1 cellular context compared by ENCODE assay signal in the genomic region with DNA sequence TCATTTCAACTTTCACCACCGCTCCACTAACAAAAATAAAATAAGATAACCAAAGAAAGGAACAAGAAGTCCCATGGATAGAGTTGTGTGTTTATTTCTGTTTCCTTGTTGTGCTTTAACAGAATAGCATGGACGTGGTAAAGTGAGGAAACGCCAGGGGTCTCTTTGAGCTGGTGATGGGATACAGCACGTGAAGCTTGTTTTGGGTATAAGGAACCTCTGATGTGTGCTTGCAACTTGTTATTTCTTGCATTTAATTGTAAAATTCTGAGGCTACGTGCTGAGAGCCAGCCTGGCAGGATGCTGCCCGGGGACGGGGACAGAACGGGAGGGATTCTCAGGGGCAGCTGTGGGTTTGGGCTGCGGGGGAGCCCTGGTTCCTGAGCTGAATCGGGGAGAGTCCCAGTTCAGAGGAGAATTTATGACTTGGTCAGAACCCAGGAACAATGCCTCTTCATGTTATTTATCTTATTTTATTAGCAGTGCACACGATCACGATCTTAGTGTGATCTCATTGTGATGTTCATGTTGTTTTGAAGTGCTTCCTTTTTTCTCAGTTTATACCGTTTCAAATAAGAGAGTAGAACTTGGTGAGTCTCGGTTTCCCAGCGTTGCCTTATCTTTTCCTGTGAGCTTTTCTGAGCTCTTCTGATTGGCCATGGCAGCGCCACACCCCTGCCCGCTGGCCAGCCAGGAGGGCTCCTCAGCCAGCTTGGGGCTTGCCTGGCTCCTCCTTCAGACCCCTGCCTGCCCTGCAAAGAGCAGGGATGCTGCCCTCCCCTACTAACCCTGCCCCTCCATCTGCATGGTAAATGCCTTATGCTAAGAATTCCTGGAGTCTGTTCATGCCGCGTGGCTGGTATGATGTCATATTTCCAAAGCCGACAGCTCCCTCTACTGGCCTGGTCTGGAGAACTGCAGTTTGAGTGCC.
TF ChIP-seq lines count a peak whose summit lies in the region.

No MANE protein-coding gene starts in this region.

TF ChIP-seq in GM23338, 12 proteins besides CTCF, POLR2A, EP300 and RAD21 (continued from another document):
- TF ChIP-seq, protein P1, sequence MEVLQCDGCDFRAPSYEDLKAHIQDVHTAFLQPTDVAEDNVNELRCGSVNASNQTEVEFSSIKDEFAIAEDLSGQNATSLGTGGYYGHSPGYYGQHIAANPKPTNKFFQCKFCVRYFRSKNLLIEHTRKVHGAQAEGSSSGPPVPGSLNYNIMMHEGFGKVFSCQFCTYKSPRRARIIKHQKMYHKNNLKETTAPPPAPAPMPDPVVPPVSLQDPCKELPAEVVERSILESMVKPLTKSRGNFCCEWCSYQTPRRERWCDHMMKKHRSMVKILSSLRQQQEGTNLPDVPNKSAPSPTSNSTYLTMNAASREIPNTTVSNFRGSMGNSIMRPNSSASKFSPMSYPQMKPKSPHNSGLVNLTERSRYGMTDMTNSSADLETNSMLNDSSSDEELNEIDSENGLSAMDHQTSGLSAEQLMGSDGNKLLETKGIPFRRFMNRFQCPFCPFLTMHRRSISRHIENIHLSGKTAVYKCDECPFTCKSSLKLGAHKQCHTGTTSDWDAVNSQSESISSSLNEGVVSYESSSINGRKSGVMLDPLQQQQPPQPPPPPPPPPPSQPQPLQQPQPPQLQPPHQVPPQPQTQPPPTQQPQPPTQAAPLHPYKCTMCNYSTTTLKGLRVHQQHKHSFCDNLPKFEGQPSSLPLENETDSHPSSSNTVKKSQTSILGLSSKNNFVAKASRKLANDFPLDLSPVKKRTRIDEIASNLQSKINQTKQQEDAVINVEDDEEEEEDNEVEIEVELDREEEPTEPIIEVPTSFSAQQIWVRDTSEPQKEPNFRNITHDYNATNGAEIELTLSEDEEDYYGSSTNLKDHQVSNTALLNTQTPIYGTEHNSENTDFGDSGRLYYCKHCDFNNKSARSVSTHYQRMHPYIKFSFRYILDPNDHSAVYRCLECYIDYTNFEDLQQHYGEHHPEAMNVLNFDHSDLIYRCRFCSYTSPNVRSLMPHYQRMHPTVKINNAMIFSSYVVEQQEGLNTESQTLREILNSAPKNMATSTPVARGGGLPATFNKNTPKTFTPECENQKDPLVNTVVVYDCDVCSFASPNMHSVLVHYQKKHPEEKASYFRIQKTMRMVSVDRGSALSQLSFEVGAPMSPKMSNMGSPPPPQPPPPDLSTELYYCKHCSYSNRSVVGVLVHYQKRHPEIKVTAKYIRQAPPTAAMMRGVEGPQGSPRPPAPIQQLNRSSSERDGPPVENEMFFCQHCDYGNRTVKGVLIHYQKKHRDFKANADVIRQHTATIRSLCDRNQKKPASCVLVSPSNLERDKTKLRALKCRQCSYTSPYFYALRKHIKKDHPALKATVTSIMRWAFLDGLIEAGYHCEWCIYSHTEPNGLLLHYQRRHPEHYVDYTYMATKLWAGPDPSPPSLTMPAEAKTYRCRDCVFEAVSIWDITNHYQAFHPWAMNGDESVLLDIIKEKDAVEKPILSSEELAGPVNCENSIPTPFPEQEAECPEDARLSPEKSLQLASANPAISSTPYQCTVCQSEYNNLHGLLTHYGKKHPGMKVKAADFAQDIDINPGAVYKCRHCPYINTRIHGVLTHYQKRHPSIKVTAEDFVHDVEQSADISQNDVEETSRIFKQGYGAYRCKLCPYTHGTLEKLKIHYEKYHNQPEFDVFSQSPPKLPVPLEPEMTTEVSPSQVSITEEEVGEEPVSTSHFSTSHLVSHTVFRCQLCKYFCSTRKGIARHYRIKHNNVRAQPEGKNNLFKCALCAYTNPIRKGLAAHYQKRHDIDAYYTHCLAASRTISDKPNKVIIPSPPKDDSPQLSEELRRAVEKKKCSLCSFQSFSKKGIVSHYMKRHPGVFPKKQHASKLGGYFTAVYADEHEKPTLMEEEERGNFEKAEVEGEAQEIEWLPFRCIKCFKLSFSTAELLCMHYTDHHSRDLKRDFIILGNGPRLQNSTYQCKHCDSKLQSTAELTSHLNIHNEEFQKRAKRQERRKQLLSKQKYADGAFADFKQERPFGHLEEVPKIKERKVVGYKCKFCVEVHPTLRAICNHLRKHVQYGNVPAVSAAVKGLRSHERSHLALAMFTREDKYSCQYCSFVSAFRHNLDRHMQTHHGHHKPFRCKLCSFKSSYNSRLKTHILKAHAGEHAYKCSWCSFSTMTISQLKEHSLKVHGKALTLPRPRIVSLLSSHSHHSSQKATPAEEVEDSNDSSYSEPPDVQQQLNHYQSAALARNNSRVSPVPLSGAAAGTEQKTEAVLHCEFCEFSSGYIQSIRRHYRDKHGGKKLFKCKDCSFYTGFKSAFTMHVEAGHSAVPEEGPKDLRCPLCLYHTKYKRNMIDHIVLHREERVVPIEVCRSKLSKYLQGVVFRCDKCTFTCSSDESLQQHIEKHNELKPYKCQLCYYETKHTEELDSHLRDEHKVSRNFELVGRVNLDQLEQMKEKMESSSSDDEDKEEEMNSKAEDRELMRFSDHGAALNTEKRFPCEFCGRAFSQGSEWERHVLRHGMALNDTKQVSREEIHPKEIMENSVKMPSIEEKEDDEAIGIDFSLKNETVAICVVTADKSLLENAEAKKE (CRISPR knock-in tag; IDR thresholded peaks at IDR 0.05): no peak
- no peak for TF ChIP-seq NANOG (IDR thresholded peaks at IDR 0.05; ENCODE audit: borderline replicate concordance)
- TF ChIP-seq CREB1 (CRISPR knock-in tag; IDR thresholded peaks at IDR 0.05; ENCODE audit: low read depth): peak; percentile 88
